In the genomic region with DNA sequence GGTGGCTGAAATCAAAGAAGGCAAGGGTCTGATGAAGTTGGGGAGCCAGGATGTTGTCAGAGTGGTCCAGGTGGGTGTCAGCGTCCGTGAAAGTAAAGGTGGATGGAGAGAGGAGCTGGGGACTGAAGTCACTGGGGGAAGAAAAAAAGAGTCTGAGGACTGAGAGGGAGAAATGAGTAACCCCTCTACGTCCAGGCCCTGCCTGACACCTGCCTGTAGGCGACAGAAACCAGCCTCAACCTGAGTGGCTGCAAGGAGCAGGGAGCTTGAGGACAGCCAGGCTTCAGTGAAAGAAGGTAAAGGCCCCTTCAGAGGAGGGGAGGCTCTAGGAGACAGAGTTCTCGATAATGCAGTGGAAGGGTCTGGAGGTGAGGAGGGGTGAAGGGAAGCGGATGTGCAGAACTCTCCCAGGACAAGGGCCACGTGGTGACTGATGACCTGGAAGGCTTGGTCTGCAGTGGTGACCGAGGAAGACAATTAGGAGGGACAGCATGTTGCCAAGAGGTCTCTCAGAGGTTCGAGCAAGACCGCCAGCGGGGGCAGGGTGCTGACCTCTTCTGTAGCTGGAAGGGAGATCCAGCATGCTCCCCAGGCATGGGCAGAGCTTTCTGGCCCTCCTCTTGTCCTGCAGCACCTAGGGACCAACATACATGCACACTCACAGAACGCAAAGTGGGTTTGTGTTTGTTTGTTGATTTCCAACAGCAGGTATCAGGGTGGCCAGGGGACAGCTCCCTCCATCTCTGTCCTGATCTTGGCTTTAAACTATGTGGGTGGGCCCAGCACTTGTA, we compare ENCODE assay signal across 16 cellular contexts.
"Had no signal": no experiment of that assay in that cellular context is flagged by ENCODE, and none has a peak within 500 bp of the region (broad histone marks: within the 10 kb centered on the region; RNA-seq: fewer than 3 reads in every experiment).

No MANE protein-coding gene starts in this region.

- DNase-seq: activated CD4-positive, alpha-beta T cell treated with anti-CD3 and anti-CD28 coated beads for 4 hours; activated effector memory CD4-positive, alpha-beta T cell treated with anti-CD3 and anti-CD28 coated beads, Interleukin-2, amount 50 U/mL, for 16 hours; midbrain; pancreas; stimulated activated CD4-positive, alpha-beta T cell treated with anti-CD3 and anti-CD28 coated beads, Interleukin-12 subunit alpha, Interleukin-12 subunit beta, amount 100 ng/mL, for 4 hours; stimulated activated CD4-positive, alpha-beta T cell treated with anti-CD3 and anti-CD28 coated beads, Interleukin-2, amount 100 ng/mL, for 24 hours; substantia nigra; T-helper 17 cell; upper lobe of left lung had no signal

- H3K4me1 ChIP-seq: pancreas had no signal

- H3K4me3 Mint-ChIP-seq: activated naive CD4-positive, alpha-beta T cell treated with anti-CD3 and anti-CD28 coated beads, Interleukin-2, amount 50 U/mL, for 24 hours; neural crest cell; stimulated activated memory B cell treated with anti-CD40 and anti-IgM and Interleukin-4, amounts not matched to agents 10 μg/mL and 1 μg/mL and 100 μg/mL, for 72 hours; T-helper 17 cell had no signal

- H3K4me1 Mint-ChIP-seq: activated naive CD4-positive, alpha-beta T cell treated with anti-CD3 and anti-CD28 coated beads, Interleukin-2, amount 50 U/mL, for 24 hours; stimulated activated memory B cell treated with anti-CD40 and anti-IgM and Interleukin-4, amounts not matched to agents 10 μg/mL and 1 μg/mL and 100 μg/mL, for 72 hours had no signal

- H3K9me3 Mint-ChIP-seq: activated naive CD4-positive, alpha-beta T cell treated with anti-CD3 and anti-CD28 coated beads, Interleukin-2, amount 50 U/mL, for 24 hours; stimulated activated memory B cell treated with anti-CD40 and anti-IgM and Interleukin-4, amounts not matched to agents 10 μg/mL and 1 μg/mL and 100 μg/mL, for 72 hours had no signal

- H3K36me3 ChIP-seq: cardiac muscle cell, pancreas had no signal

- H3K36me3 Mint-ChIP-seq: activated naive CD4-positive, alpha-beta T cell treated with anti-CD3 and anti-CD28 coated beads, Interleukin-2, amount 50 U/mL, for 24 hours; stimulated activated memory B cell treated with anti-CD40 and anti-IgM and Interleukin-4, amounts not matched to agents 10 μg/mL and 1 μg/mL and 100 μg/mL, for 72 hours had no signal

- H3K4me3 ChIP-seq: cardiac muscle cell, lung, pancreas, upper lobe of left lung had no signal

- H3K27me3 ChIP-seq: cardiac muscle cell, pancreas, upper lobe of left lung had no signal

- ATAC-seq: pancreas; stimulated activated memory B cell treated with anti-CD40 and anti-IgM and Interleukin-4, amounts not matched to agents 10 μg/mL and 1 μg/mL and 100 μg/mL, for 72 hours; T-helper 17 cell had no signal

- FAIRE-seq: endometrium, islet of Langerhans, pancreas had no signal

- H3K9me3 ChIP-seq: pancreas, upper lobe of left lung had no signal

- H3K27ac Mint-ChIP-seq: activated naive CD4-positive, alpha-beta T cell treated with anti-CD3 and anti-CD28 coated beads, Interleukin-2, amount 50 U/mL, for 24 hours; stimulated activated memory B cell treated with anti-CD40 and anti-IgM and Interleukin-4, amounts not matched to agents 10 μg/mL and 1 μg/mL and 100 μg/mL, for 72 hours had no signal

- H3K27ac ChIP-seq: cardiac muscle cell, pancreas, upper lobe of left lung had no signal
